ENCODE assay signal across 1 cellular context in genomic region chr10:22047812-22048211, GRCh38.
TF ChIP-seq lines count a peak whose summit lies in the region.

No MANE protein-coding gene starts in this region.

TF ChIP-seq in K562, 482 proteins besides CTCF, POLR2A, EP300 and RAD21 (continued from another document):
- TF ChIP-seq, protein P1, sequence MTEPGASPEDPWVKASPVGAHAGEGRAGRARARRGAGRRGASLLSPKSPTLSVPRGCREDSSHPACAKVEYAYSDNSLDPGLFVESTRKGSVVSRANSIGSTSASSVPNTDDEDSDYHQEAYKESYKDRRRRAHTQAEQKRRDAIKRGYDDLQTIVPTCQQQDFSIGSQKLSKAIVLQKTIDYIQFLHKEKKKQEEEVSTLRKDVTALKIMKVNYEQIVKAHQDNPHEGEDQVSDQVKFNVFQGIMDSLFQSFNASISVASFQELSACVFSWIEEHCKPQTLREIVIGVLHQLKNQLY (CRISPR knock-in tag; conservative IDR thresholded peaks at IDR 0.05), result no peak
- TF ChIP-seq CBFA2T2 (conservative IDR thresholded peaks at IDR 0.05) (no peak), BCOR (IDR thresholded peaks at IDR 0.05) (peak; percentile 24; the same call in 1 of the 2 replicates), THAP12 (CRISPR knock-in tag; IDR thresholded peaks at IDR 0.05) (no peak), PURB (CRISPR knock-in tag; IDR thresholded peaks at IDR 0.05; ENCODE audit: low read depth) (no peak), ZNF644 (tag; IDR thresholded peaks at IDR 0.05; ENCODE audit: low read depth) (no peak), BRCA1 (IDR thresholded peaks at IDR 0.05) (no peak), BRCA1 (CRISPR knock-in tag; IDR thresholded peaks at IDR 0.05) (no peak), POLR3G (IDR thresholded peaks at IDR 0.05; ENCODE audit: extremely low read depth, insufficient read length, insufficient replicate concordance) (no peak), FOXA1 (IDR thresholded peaks at IDR 0.05; ENCODE audit: borderline replicate concordance) (no peak), DACH1 (IDR thresholded peaks at IDR 0.05; ENCODE audit: partially characterized antibody) (no peak), ADNP (tag; IDR thresholded peaks at IDR 0.05) (0 out of 2 replicates have a peak, but pooled peaks have one; percentile 40)
- TF ChIP-seq, protein P2, sequence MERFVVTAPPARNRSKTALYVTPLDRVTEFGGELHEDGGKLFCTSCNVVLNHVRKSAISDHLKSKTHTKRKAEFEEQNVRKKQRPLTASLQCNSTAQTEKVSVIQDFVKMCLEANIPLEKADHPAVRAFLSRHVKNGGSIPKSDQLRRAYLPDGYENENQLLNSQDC (CRISPR knock-in tag; IDR thresholded peaks at IDR 0.05), result no peak
